ENCODE assay signal across 8 cellular contexts in genomic region chr21:27700974-27701614, GRCh38.
DNase-seq lines count a peak whose midpoint lies in the region; ATAC-seq lines count a peak whose summit lies in the region.

No MANE protein-coding gene starts in this region.

- ATAC-seq in HG03095 (IDR thresholded peaks at IDR 0.05; ENCODE audit: unreplicated experiment) (peak; percentile 73), GM18511 (IDR thresholded peaks at IDR 0.05; ENCODE audit: unreplicated experiment) (no peak)
- peak; percentile 40 for ATAC-seq in effector memory CD8-positive, alpha-beta T cell (replicated peaks)

- H3K27ac Mint-ChIP-seq in effector memory CD8-positive, alpha-beta T cell, result no peak overlapping the region

- no peaks in the 10 kb centered on the region for H3K36me3 Mint-ChIP-seq in effector memory CD8-positive, alpha-beta T cell (ENCODE audit: insufficient read depth)

- peaks cover 0 to 2% of the 10 kb centered on the region in 2 donors for H3K9me3 Mint-ChIP-seq in effector memory CD8-positive, alpha-beta T cell

- H3K27me3 Mint-ChIP-seq in effector memory CD8-positive, alpha-beta T cell, result no peaks in the 10 kb centered on the region

- no peak overlapping the region for H3K4me3 Mint-ChIP-seq in effector memory CD8-positive, alpha-beta T cell

- DNase-seq in DMS153 treated with DMSO at 0.1 percent for 48 hours (lab: John Stamatoyannopoulos, UW; ENCODE audit: unreplicated experiment) (peak; percentile 34), NCI-H526 treated with DMSO at 0.1 percent for 48 hours (lab: John Stamatoyannopoulos, UW) (peak; percentile 3), lung microvascular endothelial cell (ENCODE audit: low read depth in 2 of 2) (peak; percentile 67 to 79)
- peak; percentile 70 to 74 for DNase-seq in activated CD4-positive, alpha-beta T cell treated with anti-CD3 and anti-CD28 coated beads, Interleukin-2, amount 50 U/mL, for 48 hours
- peak; percentile 6 to 20 (median 19) for DNase-seq in effector memory CD8-positive, alpha-beta T cell
- peak; percentile 13 for DNase-seq in stimulated activated CD8-positive, alpha-beta memory T cell treated with anti-CD3 and anti-CD28 coated beads, Interleukin-15, amount 100 ng/mL, for 1 hour (ENCODE audit: low read depth)

- no peaks in the 10 kb centered on the region for H3K4me1 Mint-ChIP-seq in effector memory CD8-positive, alpha-beta T cell (ENCODE audit: low read depth in 2 of 2)

Comparison
In these comparisons a context has a peak if more than half of its experiments do, and no peak if none do; other contexts are left out.
1. DNase-seq: peak in every context shown above with its lines; median percentile 73 in lung microvascular endothelial cell; 72 in activated CD4-positive, alpha-beta T cell treated with anti-CD3 and anti-CD28 coated beads, Interleukin-2, amount 50 U/mL, for 48 hours; 34 in DMS153 treated with DMSO at 0.1 percent for 48 hours; 19 in effector memory CD8-positive, alpha-beta T cell; 13 in stimulated activated CD8-positive, alpha-beta memory T cell treated with anti-CD3 and anti-CD28 coated beads, Interleukin-15, amount 100 ng/mL, for 1 hour; 3 in NCI-H526 treated with DMSO at 0.1 percent for 48 hours.